14 cellular contexts compared by ENCODE assay signal in the genomic region with DNA sequence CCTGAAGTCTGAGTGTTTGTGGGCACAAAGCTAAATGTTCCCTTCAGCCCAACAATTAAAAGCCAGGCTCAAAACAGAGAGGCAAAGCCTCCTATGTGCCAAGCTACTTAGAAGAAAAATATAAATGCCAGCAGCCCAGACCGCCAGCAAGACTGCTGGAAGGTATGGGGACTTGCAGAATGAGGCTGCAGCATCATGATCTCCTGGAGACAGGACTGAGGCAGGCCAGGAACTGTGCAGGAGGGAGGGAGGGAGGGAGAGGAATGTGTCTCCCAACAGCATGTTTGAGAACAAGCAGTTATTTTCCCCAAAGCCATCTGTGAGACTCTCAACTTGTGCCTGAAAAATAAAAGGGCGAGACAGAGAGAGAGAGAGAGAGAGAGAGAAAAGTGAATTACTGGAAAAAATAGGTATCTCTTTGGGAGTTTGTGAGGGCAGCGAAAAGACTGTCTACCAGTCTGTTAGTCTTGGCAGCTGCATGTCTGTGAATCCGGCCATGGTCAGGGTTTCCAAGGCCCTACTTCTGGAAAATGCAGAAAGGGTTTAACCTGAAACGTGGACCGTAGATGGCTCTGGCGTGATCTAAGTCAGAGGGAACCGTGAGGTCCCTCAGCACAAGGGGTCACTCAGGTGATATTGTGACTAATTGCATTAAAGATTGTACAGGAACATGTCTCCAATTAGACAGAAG.
DNase-seq lines count a peak whose midpoint lies in the region; ATAC-seq, FAIRE-seq and TF ChIP-seq lines count a peak whose summit lies in the region.
"Had no signal": no experiment of that assay in that cellular context is flagged by ENCODE, and none has a peak within 500 bp of the region (broad histone marks: within the 10 kb centered on the region; RNA-seq: fewer than 3 reads in every experiment).

No MANE protein-coding gene starts in this region.

- no peak overlapping the region for H2BK5ac ChIP-seq in mesendoderm (ENCODE audit: low read length)

- H3K23ac ChIP-seq in mesendoderm (ENCODE audit: low read length): no peak overlapping the region

- no peak overlapping the region for H3K4me3 Mint-ChIP-seq in immature natural killer cell
- H3K4me3 Mint-ChIP-seq: CD4-positive, alpha-beta memory T cell had no signal

- no peak overlapping the region for H2AK5ac ChIP-seq in mesendoderm (ENCODE audit: low read length)

- no peaks in the 10 kb centered on the region for H3K27me3 ChIP-seq in mesendoderm (ENCODE audit: insufficient read depth, low read length, poor library complexity)
- H3K27me3 ChIP-seq: ovary, testis had no signal

- H4K8ac ChIP-seq in mesendoderm (ENCODE audit: low read depth, low read length): no peak overlapping the region

- H2BK120ac ChIP-seq in mesendoderm (ENCODE audit: low read depth, low read length): no peak overlapping the region

- H3K4me1 Mint-ChIP-seq in immature natural killer cell: no peaks in the 10 kb centered on the region
- H3K4me1 Mint-ChIP-seq: CD4-positive, alpha-beta memory T cell had no signal

- no CpG with 5 or more reads among the region's 8 CpGs for WGBS in mesendoderm (ENCODE audit: extremely low coverage, insufficient coverage, low lambda C conversion rate)

- TF ChIP-seq POLR2A in GM12891 (IDR thresholded peaks at IDR 0.05; ENCODE audit: low read depth, low read length): no peak

- no peaks in the 10 kb centered on the region for H3K36me3 ChIP-seq in mesendoderm (ENCODE audit: control insufficient read depth, insufficient read depth, low read length)
- H3K36me3 ChIP-seq: ovary had no signal

- H3K4me3 ChIP-seq in mesendoderm (ENCODE audit: low read length): no peak overlapping the region
- H3K4me3 ChIP-seq: ovary, testis had no signal

- no peaks in the 10 kb centered on the region for H3K79me1 ChIP-seq in mesendoderm (ENCODE audit: low read length)

- no peak for DNase-seq in GM12891 (ENCODE audit: insufficient read length, low spot score)
- peak; percentile 63 for DNase-seq in astrocyte of the hippocampus (ENCODE audit: low read depth, low spot score)
- DNase-seq in mesendoderm: peak; percentile 37
- no peak for DNase-seq in activated effector memory CD4-positive, alpha-beta T cell treated with anti-CD3 and anti-CD28 coated beads, Interleukin-2, amount 50 U/mL, for 16 hours
- no peak for DNase-seq in immature natural killer cell
- no peak for DNase-seq in H4 (ENCODE audit: low spot score)
- DNase-seq: activated CD4-positive, CD25-positive, alpha-beta regulatory T cell; CD4-positive, alpha-beta memory T cell; NCI-H2107; SIG-M5 had no signal

- H2BK15ac ChIP-seq in mesendoderm (replicated peaks; ENCODE audit: low read depth): no peak overlapping the region

- H3K9me3 Mint-ChIP-seq in immature natural killer cell: peaks cover 0 to 22% (median 2%) of the 10 kb centered on the region in 6 donors

- H3K18ac ChIP-seq in mesendoderm (ENCODE audit: low read length): no peak overlapping the region

- ATAC-seq in HG02759 (IDR thresholded peaks at IDR 0.05; ENCODE audit: unreplicated experiment) (peak; percentile 20), HG03439 (IDR thresholded peaks at IDR 0.05; ENCODE audit: unreplicated experiment) (no peak)

- H3K4me1 ChIP-seq in mesendoderm (ENCODE audit: control insufficient read depth, low read depth, low read length): no peaks in the 10 kb centered on the region

- H3K56ac ChIP-seq in mesendoderm (ENCODE audit: low read length): no peak overlapping the region

- H3K79me2 ChIP-seq in mesendoderm (ENCODE audit: control insufficient read depth, insufficient read depth, low read length): no peaks in the 10 kb centered on the region

- H3K4ac ChIP-seq in mesendoderm (ENCODE audit: low read depth, low read length): no peak overlapping the region

- H3K27ac Mint-ChIP-seq in immature natural killer cell: no peak overlapping the region
- H3K27ac Mint-ChIP-seq: CD4-positive, alpha-beta memory T cell had no signal

- H3K27ac ChIP-seq in mesendoderm (ENCODE audit: low read depth, low read length): no peak overlapping the region
- H3K27ac ChIP-seq: ovary had no signal

- H3K27me3 Mint-ChIP-seq in immature natural killer cell (ENCODE audit: low read depth in 3 of 3): no peaks in the 10 kb centered on the region
- H3K27me3 Mint-ChIP-seq: CD4-positive, alpha-beta memory T cell had no signal

- no peak overlapping the region for H3K4me2 ChIP-seq in mesendoderm (ENCODE audit: low read length)

- H4K5ac ChIP-seq in mesendoderm (ENCODE audit: low read length): no peak overlapping the region

- FAIRE-seq in GM12891 (lab: Jason Lieb, UNC): peak; percentile 5

- no peaks in the 10 kb centered on the region for H3K36me3 Mint-ChIP-seq in immature natural killer cell
- H3K36me3 Mint-ChIP-seq: CD4-positive, alpha-beta memory T cell had no signal

- no peak overlapping the region for H3K9ac ChIP-seq in mesendoderm (ENCODE audit: low read length)

TF ChIP-seq in GM12891, 5 proteins besides CTCF, POLR2A, EP300 and RAD21:
- TF ChIP-seq POLR2AphosphoS5 (IDR thresholded peaks at IDR 0.05; ENCODE audit: low read depth, low read length): no peak
- TF ChIP-seq POU2F2 (IDR thresholded peaks at IDR 0.05; ENCODE audit: low read depth, low read length): no peak
- no peak for TF ChIP-seq SPI1 (IDR thresholded peaks at IDR 0.05; ENCODE audit: low read depth, low read length)
TF ChIP-seq in GM12891: peak in this region for 0.

Comparison
In these comparisons a context has a peak if more than half of its experiments do, and no peak if none do; other contexts are left out.
1. DNase-seq: peak in astrocyte of the hippocampus (single experiment) and mesendoderm (single experiment); none in GM12891 (single experiment), activated effector memory CD4-positive, alpha-beta T cell treated with anti-CD3 and anti-CD28 coated beads, Interleukin-2, amount 50 U/mL, for 16 hours (single experiment), immature natural killer cell (0 of 3) and H4 (single experiment).